8 cellular contexts compared by ENCODE assay signal in the genomic region with DNA sequence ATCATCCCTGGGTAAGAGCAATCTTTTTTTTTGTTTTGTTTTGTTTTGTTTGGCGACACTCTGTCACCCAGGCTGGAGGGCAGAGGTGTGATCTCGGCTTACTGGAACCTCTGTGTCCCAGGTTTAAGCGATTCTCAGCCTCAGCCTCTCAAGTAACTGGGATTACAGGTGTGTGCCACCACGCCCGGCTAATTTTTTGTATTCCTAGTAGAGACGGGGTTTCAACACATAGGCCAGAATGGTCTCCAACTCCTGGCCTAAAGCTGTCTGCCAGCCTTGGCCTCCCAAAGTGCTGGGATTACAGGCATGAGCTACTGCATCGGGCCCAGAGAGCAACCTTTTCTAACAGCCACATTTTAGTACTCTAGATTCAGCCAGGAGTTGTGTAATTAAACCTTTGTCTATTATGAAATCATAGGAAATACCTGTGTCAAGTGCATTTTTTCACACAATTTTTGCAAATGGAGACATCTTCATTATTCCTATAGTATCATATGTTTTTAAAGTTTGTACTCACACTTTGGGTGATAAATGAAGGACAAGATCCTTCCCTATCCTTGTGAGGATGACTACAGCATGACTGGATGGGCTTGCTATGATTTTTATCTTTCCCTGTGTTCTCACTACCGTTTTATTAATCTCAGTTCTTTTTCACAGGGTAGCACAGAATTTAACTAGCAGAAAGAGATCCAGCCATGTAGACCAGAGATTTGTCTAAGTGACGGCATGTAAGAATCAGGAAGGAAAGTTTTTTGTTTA.
DNase-seq lines count a peak whose midpoint lies in the region; ATAC-seq, FAIRE-seq and TF ChIP-seq lines count a peak whose summit lies in the region.

No MANE protein-coding gene starts in this region.

- peaks cover 4% of the 10 kb centered on the region; the same call in 1 of the 2 replicates for H3K79me2 ChIP-seq in GM23338 (replicated peaks; ENCODE audit: insufficient read depth)
- no peaks in the 10 kb centered on the region; a peak in 1 of 4 replicates for H3K79me2 ChIP-seq in H1 (ENCODE audit: control insufficient read depth in 1 of 2, insufficient read depth in 2 of 2, low read length in 2 of 2)
- peaks cover 3% of the 10 kb centered on the region for H3K79me2 ChIP-seq in osteoblast (ENCODE audit: insufficient read depth, low read length)

- peak overlapping the region; percentile 99 for H3K27ac Mint-ChIP-seq in GM23338

- no peak for FAIRE-seq in H1 (lab: Jason Lieb, UNC)

- no peaks in the 10 kb centered on the region for H3K9me2 ChIP-seq in GM23338 (ENCODE audit: insufficient read depth)

- H3K23ac ChIP-seq in H1 (ENCODE audit: insufficient read length), result no peak overlapping the region

- no peak for TF ChIP-seq EP300 in H1 (IDR thresholded peaks at IDR 0.05; ENCODE audit: borderline replicate concordance in 1 of 2, low read depth in 2 of 2, low read length in 2 of 2)

- H3K36me3 ChIP-seq in GM23338 (ENCODE audit: insufficient read depth), result peaks cover 5% of the 10 kb centered on the region
- H3K36me3 ChIP-seq in H1 (ENCODE audit: control insufficient read depth in 2 of 4, insufficient read depth in 4 of 4, low read length in 3 of 4), result peaks cover 0 to 13% (median 5%) of the 10 kb centered on the region in 4 experiments; a peak in 4 of 8 replicates
- peaks cover 6% of the 10 kb centered on the region for H3K36me3 ChIP-seq in osteoblast (ENCODE audit: insufficient read depth, low read length)

- TF ChIP-seq RAD21 in H1 (IDR thresholded peaks at IDR 0.05 in 1 of 2, conservative IDR thresholded peaks at IDR 0.05 in 1 of 2; ENCODE audit: low read depth in 2 of 2, low read length in 2 of 2), result no peak

- H3K4me3 ChIP-seq in GM23338 (peak overlapping the region; percentile 75), H1 (ENCODE audit: extremely low read depth in 1 of 4, insufficient read depth in 2 of 4, low read depth in 3 of 4, low read length in 4 of 4) (peak overlapping the region in 3 of 4 experiments; percentile 78 to 93 (median 89); a peak in 7 of 8 replicates), osteoblast (ENCODE audit: insufficient read depth, low read length) (peak overlapping the region; percentile 69)

- no peak overlapping the region; the same call in 1 of the 2 replicates for H4K8ac ChIP-seq in H1 (ENCODE audit: extremely low read depth, insufficient read depth, low read length)

- no peak overlapping the region for H3K14ac ChIP-seq in H1 (ENCODE audit: insufficient read length)

- peaks cover 53% of the 10 kb centered on the region for H3K36me3 Mint-ChIP-seq in GM23338 (ENCODE audit: low read depth)

- H4K5ac ChIP-seq in H1 (ENCODE audit: insufficient read length, low read depth, low read length), result peak overlapping the region; percentile 36

- peak overlapping the region; percentile 43 for H2BK120ac ChIP-seq in H1 (replicated peaks; ENCODE audit: low read depth, low read length)

- TF ChIP-seq CTCF in GM23338 (conservative IDR thresholded peaks at IDR 0.05; ENCODE audit: low read depth in 2 of 2) (no peak), H1 (IDR thresholded peaks at IDR 0.05; ENCODE audit: control extremely low read depth in 1 of 3, insufficient read depth in 1 of 3, low read depth in 1 of 3, low read length in 3 of 3) (no peak), osteoblast (IDR thresholded peaks at IDR 0.05; ENCODE audit: extremely low read depth, low read depth, low read length) (no peak), GM20000 (IDR thresholded peaks at IDR 0.05; ENCODE audit: extremely low read depth, missing control alignments) (no peak)

- no peak overlapping the region for H3K18ac ChIP-seq in H1 (ENCODE audit: extremely low read depth, low read length)

- H3K4me1 ChIP-seq in GM23338 (ENCODE audit: insufficient read depth) (peaks cover 10% of the 10 kb centered on the region), H1 (replicated peaks in 1 of 4; ENCODE audit: control insufficient read depth in 3 of 4, insufficient read depth in 4 of 4, low read length in 3 of 4) (peaks cover 0 to 3% (median 0%) of the 10 kb centered on the region in 4 experiments; a peak in 1 of 7 replicates), osteoblast (ENCODE audit: insufficient read depth, low read length) (peaks cover 16% of the 10 kb centered on the region)

- H2AFZ ChIP-seq in GM23338 (no peak overlapping the region), H1 (ENCODE audit: low read length) (no peak overlapping the region), osteoblast (ENCODE audit: low read length) (no peak overlapping the region)

- H3K27ac ChIP-seq in GM23338 (ENCODE audit: low read depth), result peak overlapping the region; percentile 99
- peak overlapping the region; percentile 11; the same call in 1 of the 2 replicates for H3K27ac ChIP-seq in H1 (ENCODE audit: low read depth, low read length)
- H3K27ac ChIP-seq in osteoblast (ENCODE audit: low read depth, low read length), result peak overlapping the region; percentile 57

- peak overlapping the region; percentile 53; the same call in 1 of the 2 replicates for H2BK20ac ChIP-seq in H1 (ENCODE audit: low read length)

- no peak overlapping the region; the same call in 1 of the 2 replicates for H2BK5ac ChIP-seq in H1 (ENCODE audit: low read depth, low read length)

- DNase-seq in GM23338 (ENCODE audit: low spot score) (no peak), RPMI7951 (ENCODE audit: low read depth) (peak; percentile 43), H1 (ENCODE audit: low read depth in 1 of 2, low spot score in 2 of 2) (no peak), osteoblast (ENCODE audit: insufficient read length, low spot score, missing footprints) (peak; percentile 92), GM20000 (ENCODE audit: low spot score) (no peak), NCI-H446 (lab: John Stamatoyannopoulos, UW) (no peak)

- no peaks in the 10 kb centered on the region for H3K79me1 ChIP-seq in H1 (ENCODE audit: low read depth, low read length)

- H3K56ac ChIP-seq in H1 (replicated peaks; ENCODE audit: insufficient read length, low read depth, low read length), result no peak overlapping the region

- peak; percentile 23 to 84; a peak in 2 of 3 replicates for TF ChIP-seq POLR2A in H1 (IDR thresholded peaks at IDR 0.05; ENCODE audit: control extremely low read depth in 1 of 2, low read depth in 2 of 2, low read length in 2 of 2)

- H3K4me1 Mint-ChIP-seq in GM23338, result peaks cover 25% of the 10 kb centered on the region

- POLR2A ChIA-PET in H1 (lab: Charles Lee; ENCODE audit: partially characterized antibody), result interaction anchor here (0.6 to 15.8 kb wide), 19 partner anchors 8 to 1809 kb away, joined by 3 to 2035 read pairs (median 18); a partner anchor contains a TSS

- H2AK5ac ChIP-seq in H1 (ENCODE audit: low read depth, low read length), result no peak overlapping the region

- H3K9me3 Mint-ChIP-seq in GM23338, result peaks cover 37% of the 10 kb centered on the region

- no peak overlapping the region; the same call in 1 of the 2 replicates for H2BK15ac ChIP-seq in H1 (ENCODE audit: low read length)

- 88% methylated on average over 9 of the region's 9 CpGs; no CpG with 5 or more reads in 1 of the 2 experiments for WGBS in H1 (ENCODE audit: extremely low coverage in 1 of 2, insufficient coverage in 1 of 2, insufficient read length in 1 of 2, insufficient replicate concordance in 2 of 2, low coverage in 1 of 2, low lambda C conversion rate in 2 of 2, missing lambda C conversion rate in 1 of 2), 2 experiments

- H3K27me3 ChIP-seq in GM23338 (ENCODE audit: insufficient read depth), result no peaks in the 10 kb centered on the region
- H3K27me3 ChIP-seq in H1 (replicated peaks in 1 of 4; ENCODE audit: control insufficient read depth in 3 of 4, extremely low read depth in 1 of 4, insufficient read depth in 3 of 4, low read length in 3 of 4), result no peaks in the 10 kb centered on the region
- H3K27me3 ChIP-seq in osteoblast (ENCODE audit: insufficient read depth, low read length), result no peaks in the 10 kb centered on the region

- H3K27me3 Mint-ChIP-seq in GM23338 (ENCODE audit: insufficient read depth, low read depth, poor library complexity), result peaks cover 49% of the 10 kb centered on the region

- H3F3A ChIP-seq in GM23338 (replicated peaks; ENCODE audit: low read depth), result peaks cover 3% of the 10 kb centered on the region; the same call in 1 of the 2 replicates

- H3K23me2 ChIP-seq in H1 (ENCODE audit: low read depth, low read length), result peaks cover 7% of the 10 kb centered on the region; the same call in 1 of the 2 replicates

- H3K4me2 ChIP-seq in GM23338 (peak overlapping the region; percentile 80), H1 (ENCODE audit: insufficient read depth in 1 of 2, low read depth in 2 of 2, low read length in 2 of 2) (peak overlapping the region; percentile 69 to 82), osteoblast (ENCODE audit: insufficient read depth, low read length) (peak overlapping the region; percentile 84)

- H4K20me1 ChIP-seq in GM23338 (replicated peaks; ENCODE audit: insufficient read depth) (no peaks in the 10 kb centered on the region), H1 (replicated peaks in 1 of 2; ENCODE audit: control insufficient read depth in 1 of 2, insufficient read depth in 2 of 2, low read length in 2 of 2) (no peaks in the 10 kb centered on the region), osteoblast (ENCODE audit: insufficient read depth, low read length) (no peaks in the 10 kb centered on the region)

- peak overlapping the region; percentile 22; the same call in 1 of the 2 replicates for H2BK12ac ChIP-seq in H1 (ENCODE audit: low read depth, low read length)

- H3K4me3 Mint-ChIP-seq in GM23338, result peak overlapping the region; percentile 91

- H3K4ac ChIP-seq in H1 (replicated peaks; ENCODE audit: insufficient read length, low read depth, low read length), result no peak overlapping the region

- H3K9ac ChIP-seq in H1 (replicated peaks in 1 of 4; ENCODE audit: extremely low read depth in 1 of 4, low read depth in 3 of 4, low read length in 3 of 4), result peak overlapping the region; percentile 81 to 98 (median 98); a peak in 5 of 7 replicates

- ATAC-seq in GM23338 (no peak), GM21367 (IDR thresholded peaks at IDR 0.05; ENCODE audit: unreplicated experiment) (no peak), GM18517 (IDR thresholded peaks at IDR 0.05; ENCODE audit: unreplicated experiment) (no peak)

- CTCF ChIA-PET in H1 (lab: Charles Lee; ENCODE audit: partially characterized antibody), result interaction anchor here (0.8 kb wide), 1 partner anchor 36 kb away, joined by 3 read pairs; no protein-coding TSS in a partner anchor

- H4K91ac ChIP-seq in H1 (replicated peaks; ENCODE audit: insufficient read length, low read length), result no peak overlapping the region

- H3K9me3 ChIP-seq in H1 (ENCODE audit: insufficient read depth in 2 of 2, low read depth in 1 of 2, low read length in 1 of 2) (peaks cover 8 to 13% of the 10 kb centered on the region in 2 experiments; a peak in 3 of 4 replicates), osteoblast (ENCODE audit: low read depth, low read length) (no peaks in the 10 kb centered on the region)

TF ChIP-seq in GM23338, 12 proteins besides CTCF, POLR2A, EP300 and RAD21:
- TF ChIP-seq JUNB (IDR thresholded peaks at IDR 0.05; ENCODE audit: unreplicated experiment), result no peak
TF ChIP-seq in GM23338: peak in this region for 0.

TF ChIP-seq in H1, 55 proteins besides CTCF, POLR2A, EP300 and RAD21 (continues in another document):
- no peak for TF ChIP-seq BCL11A (IDR thresholded peaks at IDR 0.05; ENCODE audit: low read depth in 2 of 2, low read length in 2 of 2)
- no peak for TF ChIP-seq POU5F1 (IDR thresholded peaks at IDR 0.05; ENCODE audit: low read depth, low read length)
- TF ChIP-seq RXRA (IDR thresholded peaks at IDR 0.05; ENCODE audit: insufficient read depth, low read depth, low read length), result no peak
- no peak for TF ChIP-seq KDM1A (IDR thresholded peaks at IDR 0.05; ENCODE audit: borderline replicate concordance, low read length)

Comparison
In these comparisons a context has a peak if more than half of its experiments do, and no peak if none do; other contexts are left out.
1. DNase-seq: peak in RPMI7951 (single experiment) and osteoblast (single experiment); none in GM23338 (single experiment), H1 (0 of 2), GM20000 (single experiment) and NCI-H446 (0 of 2).
2. H3K27ac ChIP-seq: peak in every context shown above with its lines; median percentile 99 in GM23338; 57 in osteoblast; 11 in H1.
3. Peak in every context shown above with its lines, with median percentiles within 50 percentile points of each other: H3K4me2 ChIP-seq and H3K4me3 ChIP-seq.